11 cellular contexts compared by ENCODE assay signal in the genomic region with DNA sequence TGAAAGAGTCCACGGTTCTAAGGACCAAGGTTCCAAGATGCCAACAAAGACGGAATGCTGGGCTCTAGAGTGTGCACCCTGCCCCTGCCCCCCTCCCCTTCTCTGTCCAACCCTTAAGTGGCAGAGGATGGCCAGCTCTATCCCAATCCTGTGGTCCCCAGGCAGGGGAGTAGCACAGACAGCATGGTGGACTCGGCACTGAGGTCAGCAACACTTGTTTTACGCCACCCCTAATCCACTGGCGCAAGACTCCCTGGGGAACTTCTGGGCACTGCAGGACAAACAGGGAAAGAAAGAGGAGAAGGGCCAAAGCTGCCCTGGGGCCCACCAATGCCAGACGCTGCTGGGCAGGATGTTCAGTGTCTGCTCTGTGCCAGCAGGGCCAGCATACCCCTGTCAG.
"Had no signal": no experiment of that assay in that cellular context is flagged by ENCODE, and none has a peak within 500 bp of the region (broad histone marks: within the 10 kb centered on the region; RNA-seq: fewer than 3 reads in every experiment).

No MANE protein-coding gene starts in this region.

- DNase-seq: activated CD4-positive, alpha-beta T cell treated with anti-CD3 and anti-CD28 coated beads for 1 hour; activated CD8-positive, alpha-beta memory T cell treated with anti-CD3 and anti-CD28 coated beads for 24 hours; activated naive CD4-positive, alpha-beta T cell treated with Interleukin-2 at 50 U/mL for 16 hours; activated naive CD8-positive, alpha-beta T cell treated with anti-CD3 and anti-CD28 coated beads, Interleukin-2, amount 50 U/mL, for 24 hours; foreskin melanocyte; islet precursor cell; nephron progenitor cell; transverse colon had no signal

- H3K4me1 ChIP-seq: ascending aorta had no signal

- H3K4me3 ChIP-seq: ascending aorta, heart right ventricle, skin epidermis, transverse colon had no signal

- H3K27me3 ChIP-seq: ascending aorta, heart right ventricle, transverse colon had no signal

- H3K9me3 ChIP-seq: ascending aorta, heart right ventricle, transverse colon had no signal

- H3K36me3 ChIP-seq: ascending aorta, heart right ventricle, transverse colon had no signal

- H3K27ac ChIP-seq: ascending aorta had no signal
